Comparison of ENCODE assay signal across 14 cellular contexts in genomic region chr13:23500858-23501257, GRCh38.
DNase-seq lines count a peak whose midpoint lies in the region; ATAC-seq and TF ChIP-seq lines count a peak whose summit lies in the region.
"Had no signal": no experiment of that assay in that cellular context is flagged by ENCODE, and none has a peak within 500 bp of the region (broad histone marks: within the 10 kb centered on the region; RNA-seq: fewer than 3 reads in every experiment).

No MANE protein-coding gene starts in this region.

- no peaks in the 10 kb centered on the region for H3K27me3 ChIP-seq in brain microvascular endothelial cell (replicated peaks)
- H3K27me3 ChIP-seq: BLaER1, left lung, vagina had no signal

- no peak for ATAC-seq in HG02623 (IDR thresholded peaks at IDR 0.05; ENCODE audit: unreplicated experiment)
- no peak for ATAC-seq in HG03571 (IDR thresholded peaks at IDR 0.05; ENCODE audit: unreplicated experiment)
- ATAC-seq: activated CD8-positive, alpha-beta T cell treated with anti-CD3 and anti-CD28 coated beads, Interleukin-2, amount 10 ng/mL, durations not matched to agents 7 days and 5 days; left lung had no signal

- H3K36me3 ChIP-seq in brain microvascular endothelial cell (replicated peaks), result no peaks in the 10 kb centered on the region
- H3K36me3 ChIP-seq: BLaER1, left lung, vagina had no signal

- TF ChIP-seq CTCF in brain microvascular endothelial cell (IDR thresholded peaks at IDR 0.05; ENCODE audit: low read depth, low read length, missing control alignments), result no peak

- H3K4me3 ChIP-seq in brain microvascular endothelial cell (ENCODE audit: low read depth, low read length), result no peak overlapping the region
- H3K4me3 ChIP-seq: BLaER1, left lung, vagina had no signal

- in situ Hi-C loops in ACHN (cut with HindIII; ENCODE audit: low pct_ligation_motif_present, low pct_unique_long_range_greater_than_20kb, low sequenced_read_pairs), result no loop called here
- in situ Hi-C loops in brain microvascular endothelial cell (cut with HindIII; ENCODE audit: low pct_ligation_motif_present, low sequenced_read_pairs), result no loop called here

- DNase-seq in ACHN (peak; percentile 25), HT1080 (ENCODE audit: low read depth) (peak; percentile 42), brain microvascular endothelial cell (peak; percentile 91), kidney tubule cell (ENCODE audit: low spot score) (peak; percentile 84), substantia nigra (lab: John Stamatoyannopoulos, UW) (no peak), RKO (ENCODE audit: low spot score) (no peak)
- DNase-seq: activated CD8-positive, alpha-beta T cell treated with anti-CD3 and anti-CD28 coated beads, Interleukin-2, amount 10 ng/mL, durations not matched to agents 7 days and 5 days; activated gamma-delta T cell treated with Interleukin-2 at 50 U/mL for 16 hours; left lung; NCI-H446 treated with DMSO at 0.1 percent for 48 hours had no signal

- H3K27ac ChIP-seq in brain microvascular endothelial cell, result peak overlapping the region; percentile 76
- H3K27ac ChIP-seq in substantia nigra (ENCODE audit: low read depth, low read length, poor library complexity, severe bottlenecking), result no peak overlapping the region
- H3K27ac ChIP-seq: BLaER1, left lung, vagina had no signal

Comparison
In these comparisons a context has a peak if more than half of its experiments do, and no peak if none do; other contexts are left out.
1. DNase-seq: peak in ACHN (single experiment), HT1080 (single experiment), brain microvascular endothelial cell (single experiment) and kidney tubule cell (single experiment); none in substantia nigra (0 of 49) and RKO (single experiment).